ENCODE assay signal across 8 cellular contexts in genomic region chr5:68962632-68963484, GRCh38.
DNase-seq lines count a peak whose midpoint lies in the region; ATAC-seq and TF ChIP-seq lines count a peak whose summit lies in the region.

No MANE protein-coding gene starts in this region.

- DNase-seq in A172 (ENCODE audit: low spot score) (peak; percentile 61), GM03348 (ENCODE audit: low spot score) (peak; percentile 87), NCI-H2107 (lab: John Stamatoyannopoulos, UW) (peak; percentile 9), amniotic epithelial cell (ENCODE audit: low read depth) (peak; percentile 45), left ventricle myocardium superior (peak; percentile 62), retina (peak; percentile 74)

- intact Hi-C loops in left ventricle myocardium superior (cut with micrococcal nuclease): loop anchor here (10.0 kb wide), 1 partner anchor 508 kb away; no protein-coding TSS in a partner anchor

- ATAC-seq in left ventricle myocardium superior (peak; percentile 94), HG03439 (IDR thresholded peaks at IDR 0.05; ENCODE audit: unreplicated experiment) (no peak), GM18505 (IDR thresholded peaks at IDR 0.05; ENCODE audit: unreplicated experiment) (no peak)

- TF ChIP-seq POLR2A in GM18505 (IDR thresholded peaks at IDR 0.05; ENCODE audit: borderline replicate concordance, extremely low read depth, insufficient read depth, insufficient read length): no peak

Comparison
In these comparisons a context has a peak if more than half of its experiments do, and no peak if none do; other contexts are left out.
1. DNase-seq: peak in every context shown above with its lines; median percentile 87 in GM03348; 74 in retina; 62 in left ventricle myocardium superior; 61 in A172; 45 in amniotic epithelial cell; 9 in NCI-H2107.